24 cellular contexts compared by ENCODE assay signal in the genomic region with DNA sequence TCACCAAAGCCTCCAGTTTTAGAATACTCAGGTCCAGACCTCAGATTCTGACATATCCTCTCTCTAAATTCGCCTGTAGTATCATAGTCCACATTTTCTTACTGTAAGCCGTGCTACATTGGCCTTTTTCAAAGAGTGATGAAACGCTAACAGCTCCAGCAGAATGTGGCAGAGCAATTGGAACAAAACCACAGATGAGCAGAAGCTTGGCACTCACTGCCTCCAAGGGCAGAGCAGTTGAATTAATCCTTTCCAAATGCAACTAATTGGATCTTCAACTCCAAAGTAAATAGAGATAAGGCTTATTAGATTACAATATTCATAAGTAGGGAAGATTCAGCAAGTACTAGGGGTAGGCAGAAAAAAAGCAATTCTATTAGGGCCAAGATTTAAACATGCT.
"Had no signal": no experiment of that assay in that cellular context is flagged by ENCODE, and none has a peak within 500 bp of the region (broad histone marks: within the 10 kb centered on the region; RNA-seq: fewer than 3 reads in every experiment).

No MANE protein-coding gene starts in this region.

- H3K9me3 ChIP-seq: breast epithelium, gastroesophageal sphincter, ovary, testis, transverse colon had no signal

- H3K27ac ChIP-seq: breast epithelium, epithelial cell of prostate, gastroesophageal sphincter, hepatocyte, ovary, skin epidermis, testis, transverse colon had no signal

- H3K4me2 ChIP-seq: hepatocyte had no signal

- DNase-seq: activated B cell treated with CpG ODN at 0.5 μM for 24 hours; activated CD8-positive, alpha-beta memory T cell treated with anti-CD3 and anti-CD28 coated beads, Interleukin-2, amount 10 ng/mL, durations not matched to agents 7 days and 5 days; activated CD8-positive, alpha-beta T cell treated with anti-CD3 and anti-CD28 coated beads, Interleukin-2, amount 10 ng/mL, durations not matched to agents 7 days and 5 days; activated naive CD8-positive, alpha-beta T cell treated with anti-CD3 and anti-CD28 coated beads, Interleukin-2, amount 50 U/mL, for 24 hours; activated T-cell treated with anti-CD3 and anti-CD28 coated beads, Interleukin-2, amount 50 U/mL, for 48 hours; amygdala; central memory CD4-positive, alpha-beta T cell; dermis blood vessel endothelial cell; effector CD4-positive, alpha-beta T cell; islet precursor cell; left colon; naive thymus-derived CD4-positive, alpha-beta T cell; ovary; stimulated activated CD4-positive, alpha-beta T cell treated with anti-CD3 and anti-CD28 coated beads, Interleukin-12 subunit alpha, Interleukin-12 subunit beta, amount 100 ng/mL, for 4 hours; stimulated activated CD4-positive, alpha-beta T cell treated with anti-CD3 and anti-CD28 coated beads, Interleukin-4, amount 100 ng/mL, for 1 hour; stimulated activated naive CD8-positive, alpha-beta T cell treated with anti-CD3 and anti-CD28 coated beads, Interleukin-15, Interleukin-2, amounts not matched to agents 100 U/mL and 50 U/mL, for 24 hours; testis; transverse colon had no signal

- H3K4me3 ChIP-seq: breast epithelium, gastroesophageal sphincter, hepatocyte, ovary, skin epidermis, testis, transverse colon had no signal

- H3K36me3 ChIP-seq: breast epithelium, gastroesophageal sphincter, ovary, transverse colon had no signal

- H3K27me3 ChIP-seq: breast epithelium, gastroesophageal sphincter, hepatocyte, ovary, testis, transverse colon had no signal

- H3K4me1 ChIP-seq: breast epithelium, testis had no signal

- ATAC-seq: activated CD8-positive, alpha-beta memory T cell treated with anti-CD3 and anti-CD28 coated beads, Interleukin-2, amount 10 ng/mL, durations not matched to agents 7 days and 5 days; activated CD8-positive, alpha-beta T cell treated with anti-CD3 and anti-CD28 coated beads, Interleukin-2, amount 10 ng/mL, durations not matched to agents 7 days and 5 days; activated naive CD8-positive, alpha-beta T cell treated with anti-CD3 and anti-CD28 coated beads, Interleukin-2, amount 50 U/mL, for 24 hours; gastroesophageal sphincter; left colon; naive thymus-derived CD4-positive, alpha-beta T cell; sciatic nerve; stimulated activated naive CD8-positive, alpha-beta T cell treated with anti-CD3 and anti-CD28 coated beads, Interleukin-15, Interleukin-2, amounts not matched to agents 100 U/mL and 50 U/mL, for 24 hours had no signal

- H2AFZ ChIP-seq: hepatocyte had no signal

- H3K79me2 ChIP-seq: hepatocyte had no signal
